Comparison of ENCODE assay signal across 26 cellular contexts in the genomic region with DNA sequence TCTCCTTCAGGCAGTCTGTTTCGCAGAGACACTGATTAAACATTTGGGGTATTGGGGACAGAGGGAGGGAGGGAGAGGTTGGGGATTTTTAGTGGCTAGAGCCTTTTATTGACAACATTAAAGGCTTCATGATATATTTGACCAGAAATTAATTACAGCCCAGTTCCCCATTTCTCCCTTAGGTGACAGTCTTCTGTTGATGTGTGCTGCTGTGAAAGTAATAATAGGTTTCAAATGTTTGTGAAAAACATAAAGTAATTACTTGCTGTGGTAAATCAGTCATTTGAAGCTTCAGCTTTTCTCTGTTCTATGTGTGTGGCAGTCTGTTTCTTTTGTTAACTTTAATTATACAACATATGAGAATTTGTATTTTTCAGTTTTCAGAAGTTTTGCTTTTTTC.
"Had no signal": no experiment of that assay in that cellular context is flagged by ENCODE, and none has a peak within 500 bp of the region (broad histone marks: within the 10 kb centered on the region; RNA-seq: fewer than 3 reads in every experiment).

No MANE protein-coding gene starts in this region.

- H3K27ac ChIP-seq: breast epithelium, colonic mucosa, dorsolateral prefrontal cortex, esophagus squamous epithelium, gastrocnemius medialis, left lung, suprapubic skin, vagina had no signal

- H3K9me3 ChIP-seq: breast epithelium, colonic mucosa, esophagus squamous epithelium, gastrocnemius medialis, left lung, suprapubic skin, vagina had no signal

- DNase-seq: activated CD4-positive, alpha-beta T cell treated with anti-CD3 and anti-CD28 coated beads for 4 hours; activated CD4-positive, alpha-beta T cell treated with anti-CD3 and anti-CD28 coated beads, Interleukin-2, amount 50 U/mL, for 48 hours; activated CD4-positive, CD25-positive, alpha-beta regulatory T cell; activated naive CD4-positive, alpha-beta T cell treated with Interleukin-2 at 50 U/mL for 16 hours; activated naive CD8-positive, alpha-beta T cell treated with anti-CD3 and anti-CD28 coated beads for 36 hours; activated T-cell treated with anti-CD3 and anti-CD28 coated beads, Interleukin-2, amount 50 U/mL, for 48 hours; effector memory CD8-positive, alpha-beta T cell; esophagus squamous epithelium; gastrocnemius medialis; hippocampal formation; kidney glomerular epithelial cell; left lung; naive B cell; occipital lobe; small intestine; stimulated activated CD4-positive, alpha-beta T cell treated with anti-CD3 and anti-CD28 coated beads, Interleukin-2, amount 100 ng/mL, for 24 hours; stimulated activated naive CD8-positive, alpha-beta T cell treated with anti-CD3 and anti-CD28 coated beads, Interleukin-15, amount 100 ng/mL, for 72 hours; trophoblast cell had no signal

- H3K36me3 ChIP-seq: breast epithelium, colonic mucosa, esophagus squamous epithelium, gastrocnemius medialis, left lung, suprapubic skin, vagina had no signal

- H3K4me1 ChIP-seq: breast epithelium, colonic mucosa, gastrocnemius medialis, left lung, suprapubic skin had no signal

- H3K4me3 ChIP-seq: breast epithelium, colonic mucosa, dorsolateral prefrontal cortex, esophagus squamous epithelium, gastrocnemius medialis, left lung, lung, suprapubic skin, vagina had no signal

- ATAC-seq: effector memory CD8-positive, alpha-beta T cell; gastrocnemius medialis; sciatic nerve; stimulated activated effector memory CD8-positive, alpha-beta T cell treated with anti-CD3 and anti-CD28 coated beads, Interleukin-12 subunit alpha, Interleukin-12 subunit beta, amount 100 ng/mL, for 72 hours; stimulated activated naive CD8-positive, alpha-beta T cell treated with anti-CD3 and anti-CD28 coated beads, Interleukin-15, amount 100 ng/mL, for 72 hours had no signal

- H3K27me3 ChIP-seq: breast epithelium, colonic mucosa, dorsolateral prefrontal cortex, esophagus squamous epithelium, gastrocnemius medialis, left lung, suprapubic skin, vagina had no signal
